1 cellular context compared by ENCODE assay signal in the genomic region with DNA sequence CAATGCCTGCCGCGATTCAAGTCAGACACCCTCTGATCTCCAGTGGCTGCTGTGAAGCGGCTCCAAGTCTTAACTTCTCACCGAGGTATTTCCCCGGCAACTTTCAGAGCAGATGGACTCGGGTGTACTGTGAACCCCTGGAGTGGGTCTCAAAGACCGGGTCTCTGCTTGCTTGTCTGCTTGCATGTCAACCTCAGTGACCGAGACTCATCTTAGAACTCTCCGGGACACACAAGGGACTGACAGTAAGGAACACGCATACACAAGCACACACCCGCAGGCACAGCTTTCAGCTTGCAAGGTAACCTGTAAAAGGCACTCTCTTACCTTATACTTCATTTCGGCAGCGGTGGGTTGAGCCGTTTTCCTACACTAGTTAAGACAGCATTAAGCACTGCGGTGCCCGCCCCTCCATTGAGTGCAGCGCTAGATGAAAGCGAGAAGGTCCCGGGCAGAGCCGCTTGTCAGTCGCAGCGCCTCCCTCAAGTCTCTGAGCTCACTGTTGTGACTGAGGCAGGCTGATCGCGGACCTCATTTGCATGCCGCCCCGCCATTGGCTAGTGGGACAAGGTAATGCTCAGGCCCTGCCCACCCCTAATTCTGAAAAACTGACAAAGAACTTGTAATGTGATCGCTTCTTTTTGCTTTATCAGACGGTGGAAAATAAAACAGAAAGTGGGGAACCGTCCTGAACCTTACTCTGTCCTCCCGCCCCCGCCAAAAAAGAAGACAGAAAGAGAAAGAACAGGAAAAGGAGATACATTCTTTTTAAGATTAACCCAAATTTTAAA.
TF ChIP-seq lines count a peak whose summit lies in the region.

A gene with protein sequence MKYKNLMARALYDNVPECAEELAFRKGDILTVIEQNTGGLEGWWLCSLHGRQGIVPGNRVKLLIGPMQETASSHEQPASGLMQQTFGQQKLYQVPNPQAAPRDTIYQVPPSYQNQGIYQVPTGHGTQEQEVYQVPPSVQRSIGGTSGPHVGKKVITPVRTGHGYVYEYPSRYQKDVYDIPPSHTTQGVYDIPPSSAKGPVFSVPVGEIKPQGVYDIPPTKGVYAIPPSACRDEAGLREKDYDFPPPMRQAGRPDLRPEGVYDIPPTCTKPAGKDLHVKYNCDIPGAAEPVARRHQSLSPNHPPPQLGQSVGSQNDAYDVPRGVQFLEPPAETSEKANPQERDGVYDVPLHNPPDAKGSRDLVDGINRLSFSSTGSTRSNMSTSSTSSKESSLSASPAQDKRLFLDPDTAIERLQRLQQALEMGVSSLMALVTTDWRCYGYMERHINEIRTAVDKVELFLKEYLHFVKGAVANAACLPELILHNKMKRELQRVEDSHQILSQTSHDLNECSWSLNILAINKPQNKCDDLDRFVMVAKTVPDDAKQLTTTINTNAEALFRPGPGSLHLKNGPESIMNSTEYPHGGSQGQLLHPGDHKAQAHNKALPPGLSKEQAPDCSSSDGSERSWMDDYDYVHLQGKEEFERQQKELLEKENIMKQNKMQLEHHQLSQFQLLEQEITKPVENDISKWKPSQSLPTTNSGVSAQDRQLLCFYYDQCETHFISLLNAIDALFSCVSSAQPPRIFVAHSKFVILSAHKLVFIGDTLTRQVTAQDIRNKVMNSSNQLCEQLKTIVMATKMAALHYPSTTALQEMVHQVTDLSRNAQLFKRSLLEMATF (minus strand): TSS at position 492 of the 791 bp plus-strand sequence. CDS start 153 bp downstream, at position 339.

TF ChIP-seq in HepG2, 621 proteins besides CTCF, POLR2A, EP300 and RAD21 (continued from another document and continues in another):
- TF ChIP-seq, protein P1, sequence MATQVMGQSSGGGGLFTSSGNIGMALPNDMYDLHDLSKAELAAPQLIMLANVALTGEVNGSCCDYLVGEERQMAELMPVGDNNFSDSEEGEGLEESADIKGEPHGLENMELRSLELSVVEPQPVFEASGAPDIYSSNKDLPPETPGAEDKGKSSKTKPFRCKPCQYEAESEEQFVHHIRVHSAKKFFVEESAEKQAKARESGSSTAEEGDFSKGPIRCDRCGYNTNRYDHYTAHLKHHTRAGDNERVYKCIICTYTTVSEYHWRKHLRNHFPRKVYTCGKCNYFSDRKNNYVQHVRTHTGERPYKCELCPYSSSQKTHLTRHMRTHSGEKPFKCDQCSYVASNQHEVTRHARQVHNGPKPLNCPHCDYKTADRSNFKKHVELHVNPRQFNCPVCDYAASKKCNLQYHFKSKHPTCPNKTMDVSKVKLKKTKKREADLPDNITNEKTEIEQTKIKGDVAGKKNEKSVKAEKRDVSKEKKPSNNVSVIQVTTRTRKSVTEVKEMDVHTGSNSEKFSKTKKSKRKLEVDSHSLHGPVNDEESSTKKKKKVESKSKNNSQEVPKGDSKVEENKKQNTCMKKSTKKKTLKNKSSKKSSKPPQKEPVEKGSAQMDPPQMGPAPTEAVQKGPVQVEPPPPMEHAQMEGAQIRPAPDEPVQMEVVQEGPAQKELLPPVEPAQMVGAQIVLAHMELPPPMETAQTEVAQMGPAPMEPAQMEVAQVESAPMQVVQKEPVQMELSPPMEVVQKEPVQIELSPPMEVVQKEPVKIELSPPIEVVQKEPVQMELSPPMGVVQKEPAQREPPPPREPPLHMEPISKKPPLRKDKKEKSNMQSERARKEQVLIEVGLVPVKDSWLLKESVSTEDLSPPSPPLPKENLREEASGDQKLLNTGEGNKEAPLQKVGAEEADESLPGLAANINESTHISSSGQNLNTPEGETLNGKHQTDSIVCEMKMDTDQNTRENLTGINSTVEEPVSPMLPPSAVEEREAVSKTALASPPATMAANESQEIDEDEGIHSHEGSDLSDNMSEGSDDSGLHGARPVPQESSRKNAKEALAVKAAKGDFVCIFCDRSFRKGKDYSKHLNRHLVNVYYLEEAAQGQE (IDR thresholded peaks at IDR 0.05; ENCODE audit: borderline replicate concordance in 1 of 2, low read depth in 1 of 2, low read length in 2 of 2) = peak in 1 of 2 experiments; percentile 83; a peak in 1 of 4 replicates
- TF ChIP-seq ZNF3 (CRISPR knock-in tag; IDR thresholded peaks at IDR 0.05) (no peak), SOX5 (CRISPR knock-in tag; IDR thresholded peaks at IDR 0.05; ENCODE audit: borderline replicate concordance) (peak; percentile 55; the same call in 1 of the 2 replicates), EEA1 (CRISPR knock-in tag; IDR thresholded peaks at IDR 0.05; ENCODE audit: borderline replicate concordance) (no peak; the same call in 1 of the 2 replicates), RARG (CRISPR knock-in tag; IDR thresholded peaks at IDR 0.05; ENCODE audit: low read depth) (no peak), ZNF382 (CRISPR knock-in tag; IDR thresholded peaks at IDR 0.05; ENCODE audit: borderline replicate concordance) (no peak), ZNF10 (CRISPR knock-in tag; IDR thresholded peaks at IDR 0.05; ENCODE audit: borderline replicate concordance, low read depth) (no peak), ZFX (CRISPR knock-in tag; IDR thresholded peaks at IDR 0.05; ENCODE audit: low read depth) (no peak), MEIS2 (CRISPR knock-in tag; IDR thresholded peaks at IDR 0.05) (peak; percentile 75; the same call in 1 of the 2 replicates), CREM (IDR thresholded peaks at IDR 0.05) (peak; percentile 45; the same call in 1 of the 2 replicates), CREM (CRISPR knock-in tag; IDR thresholded peaks at IDR 0.05) (no peak), SMC3 (IDR thresholded peaks at IDR 0.05; ENCODE audit: low read length) (no peak; the same call in 1 of the 2 replicates), SOX6 (IDR thresholded peaks at IDR 0.05) (no peak), SOX6 (CRISPR knock-in tag; IDR thresholded peaks at IDR 0.05) (peak; percentile 61), HNRNPH1 (optimal IDR thresholded peaks at IDR 0.05; ENCODE audit: low read depth, low read length) (peak; percentile 86), CEBPB (IDR thresholded peaks at IDR 0.05; ENCODE audit: borderline replicate concordance, low read depth, low read length) (no peak), ZNF75D (CRISPR knock-in tag; IDR thresholded peaks at IDR 0.05; ENCODE audit: borderline replicate concordance) (no peak), ZFP36L2 (CRISPR knock-in tag; IDR thresholded peaks at IDR 0.05) (no peak), ZSCAN29 (CRISPR knock-in tag; conservative IDR thresholded peaks at IDR 0.05) (no peak), ZMYM3 (CRISPR knock-in tag; IDR thresholded peaks at IDR 0.05) (peak; percentile 68; the same call in 1 of the 2 replicates), ZNF496 (CRISPR knock-in tag; IDR thresholded peaks at IDR 0.05; ENCODE audit: insufficient replicate concordance) (no peak), ZNF780A (CRISPR knock-in tag; IDR thresholded peaks at IDR 0.05) (no peak; the same call in 1 of the 2 replicates)
- TF ChIP-seq, protein P2, sequence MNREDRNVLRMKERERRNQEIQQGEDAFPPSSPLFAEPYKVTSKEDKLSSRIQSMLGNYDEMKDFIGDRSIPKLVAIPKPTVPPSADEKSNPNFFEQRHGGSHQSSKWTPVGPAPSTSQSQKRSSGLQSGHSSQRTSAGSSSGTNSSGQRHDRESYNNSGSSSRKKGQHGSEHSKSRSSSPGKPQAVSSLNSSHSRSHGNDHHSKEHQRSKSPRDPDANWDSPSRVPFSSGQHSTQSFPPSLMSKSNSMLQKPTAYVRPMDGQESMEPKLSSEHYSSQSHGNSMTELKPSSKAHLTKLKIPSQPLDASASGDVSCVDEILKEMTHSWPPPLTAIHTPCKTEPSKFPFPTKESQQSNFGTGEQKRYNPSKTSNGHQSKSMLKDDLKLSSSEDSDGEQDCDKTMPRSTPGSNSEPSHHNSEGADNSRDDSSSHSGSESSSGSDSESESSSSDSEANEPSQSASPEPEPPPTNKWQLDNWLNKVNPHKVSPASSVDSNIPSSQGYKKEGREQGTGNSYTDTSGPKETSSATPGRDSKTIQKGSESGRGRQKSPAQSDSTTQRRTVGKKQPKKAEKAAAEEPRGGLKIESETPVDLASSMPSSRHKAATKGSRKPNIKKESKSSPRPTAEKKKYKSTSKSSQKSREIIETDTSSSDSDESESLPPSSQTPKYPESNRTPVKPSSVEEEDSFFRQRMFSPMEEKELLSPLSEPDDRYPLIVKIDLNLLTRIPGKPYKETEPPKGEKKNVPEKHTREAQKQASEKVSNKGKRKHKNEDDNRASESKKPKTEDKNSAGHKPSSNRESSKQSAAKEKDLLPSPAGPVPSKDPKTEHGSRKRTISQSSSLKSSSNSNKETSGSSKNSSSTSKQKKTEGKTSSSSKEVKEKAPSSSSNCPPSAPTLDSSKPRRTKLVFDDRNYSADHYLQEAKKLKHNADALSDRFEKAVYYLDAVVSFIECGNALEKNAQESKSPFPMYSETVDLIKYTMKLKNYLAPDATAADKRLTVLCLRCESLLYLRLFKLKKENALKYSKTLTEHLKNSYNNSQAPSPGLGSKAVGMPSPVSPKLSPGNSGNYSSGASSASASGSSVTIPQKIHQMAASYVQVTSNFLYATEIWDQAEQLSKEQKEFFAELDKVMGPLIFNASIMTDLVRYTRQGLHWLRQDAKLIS (CRISPR knock-in tag; IDR thresholded peaks at IDR 0.05) = peak; percentile 96; the same call in 1 of the 2 replicates
- TF ChIP-seq, protein P3, sequence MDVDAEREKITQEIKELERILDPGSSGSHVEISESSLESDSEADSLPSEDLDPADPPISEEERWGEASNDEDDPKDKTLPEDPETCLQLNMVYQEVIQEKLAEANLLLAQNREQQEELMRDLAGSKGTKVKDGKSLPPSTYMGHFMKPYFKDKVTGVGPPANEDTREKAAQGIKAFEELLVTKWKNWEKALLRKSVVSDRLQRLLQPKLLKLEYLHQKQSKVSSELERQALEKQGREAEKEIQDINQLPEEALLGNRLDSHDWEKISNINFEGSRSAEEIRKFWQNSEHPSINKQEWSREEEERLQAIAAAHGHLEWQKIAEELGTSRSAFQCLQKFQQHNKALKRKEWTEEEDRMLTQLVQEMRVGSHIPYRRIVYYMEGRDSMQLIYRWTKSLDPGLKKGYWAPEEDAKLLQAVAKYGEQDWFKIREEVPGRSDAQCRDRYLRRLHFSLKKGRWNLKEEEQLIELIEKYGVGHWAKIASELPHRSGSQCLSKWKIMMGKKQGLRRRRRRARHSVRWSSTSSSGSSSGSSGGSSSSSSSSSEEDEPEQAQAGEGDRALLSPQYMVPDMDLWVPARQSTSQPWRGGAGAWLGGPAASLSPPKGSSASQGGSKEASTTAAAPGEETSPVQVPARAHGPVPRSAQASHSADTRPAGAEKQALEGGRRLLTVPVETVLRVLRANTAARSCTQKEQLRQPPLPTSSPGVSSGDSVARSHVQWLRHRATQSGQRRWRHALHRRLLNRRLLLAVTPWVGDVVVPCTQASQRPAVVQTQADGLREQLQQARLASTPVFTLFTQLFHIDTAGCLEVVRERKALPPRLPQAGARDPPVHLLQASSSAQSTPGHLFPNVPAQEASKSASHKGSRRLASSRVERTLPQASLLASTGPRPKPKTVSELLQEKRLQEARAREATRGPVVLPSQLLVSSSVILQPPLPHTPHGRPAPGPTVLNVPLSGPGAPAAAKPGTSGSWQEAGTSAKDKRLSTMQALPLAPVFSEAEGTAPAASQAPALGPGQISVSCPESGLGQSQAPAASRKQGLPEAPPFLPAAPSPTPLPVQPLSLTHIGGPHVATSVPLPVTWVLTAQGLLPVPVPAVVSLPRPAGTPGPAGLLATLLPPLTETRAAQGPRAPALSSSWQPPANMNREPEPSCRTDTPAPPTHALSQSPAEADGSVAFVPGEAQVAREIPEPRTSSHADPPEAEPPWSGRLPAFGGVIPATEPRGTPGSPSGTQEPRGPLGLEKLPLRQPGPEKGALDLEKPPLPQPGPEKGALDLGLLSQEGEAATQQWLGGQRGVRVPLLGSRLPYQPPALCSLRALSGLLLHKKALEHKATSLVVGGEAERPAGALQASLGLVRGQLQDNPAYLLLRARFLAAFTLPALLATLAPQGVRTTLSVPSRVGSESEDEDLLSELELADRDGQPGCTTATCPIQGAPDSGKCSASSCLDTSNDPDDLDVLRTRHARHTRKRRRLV (CRISPR knock-in tag; IDR thresholded peaks at IDR 0.05) = peak; percentile 98
- TF ChIP-seq, protein P4, sequence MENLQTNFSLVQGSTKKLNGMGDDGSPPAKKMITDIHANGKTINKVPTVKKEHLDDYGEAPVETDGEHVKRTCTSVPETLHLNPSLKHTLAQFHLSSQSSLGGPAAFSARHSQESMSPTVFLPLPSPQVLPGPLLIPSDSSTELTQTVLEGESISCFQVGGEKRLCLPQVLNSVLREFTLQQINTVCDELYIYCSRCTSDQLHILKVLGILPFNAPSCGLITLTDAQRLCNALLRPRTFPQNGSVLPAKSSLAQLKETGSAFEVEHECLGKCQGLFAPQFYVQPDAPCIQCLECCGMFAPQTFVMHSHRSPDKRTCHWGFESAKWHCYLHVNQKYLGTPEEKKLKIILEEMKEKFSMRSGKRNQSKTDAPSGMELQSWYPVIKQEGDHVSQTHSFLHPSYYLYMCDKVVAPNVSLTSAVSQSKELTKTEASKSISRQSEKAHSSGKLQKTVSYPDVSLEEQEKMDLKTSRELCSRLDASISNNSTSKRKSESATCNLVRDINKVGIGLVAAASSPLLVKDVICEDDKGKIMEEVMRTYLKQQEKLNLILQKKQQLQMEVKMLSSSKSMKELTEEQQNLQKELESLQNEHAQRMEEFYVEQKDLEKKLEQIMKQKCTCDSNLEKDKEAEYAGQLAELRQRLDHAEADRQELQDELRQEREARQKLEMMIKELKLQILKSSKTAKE (CRISPR knock-in tag; IDR thresholded peaks at IDR 0.05; ENCODE audit: borderline replicate concordance) = peak; percentile 71
- TF ChIP-seq, protein P5, sequence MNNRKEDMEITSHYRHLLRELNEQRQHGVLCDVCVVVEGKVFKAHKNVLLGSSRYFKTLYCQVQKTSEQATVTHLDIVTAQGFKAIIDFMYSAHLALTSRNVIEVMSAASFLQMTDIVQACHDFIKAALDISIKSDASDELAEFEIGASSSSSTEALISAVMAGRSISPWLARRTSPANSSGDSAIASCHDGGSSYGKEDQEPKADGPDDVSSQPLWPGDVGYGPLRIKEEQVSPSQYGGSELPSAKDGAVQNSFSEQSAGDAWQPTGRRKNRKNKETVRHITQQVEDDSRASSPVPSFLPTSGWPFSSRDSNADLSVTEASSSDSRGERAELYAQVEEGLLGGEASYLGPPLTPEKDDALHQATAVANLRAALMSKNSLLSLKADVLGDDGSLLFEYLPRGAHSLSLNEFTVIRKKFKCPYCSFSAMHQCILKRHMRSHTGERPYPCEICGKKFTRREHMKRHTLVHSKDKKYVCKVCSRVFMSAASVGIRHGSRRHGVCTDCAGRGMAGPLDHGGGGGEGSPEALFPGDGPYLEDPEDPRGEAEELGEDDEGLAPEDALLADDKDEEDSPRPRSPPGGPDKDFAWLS (CRISPR knock-in tag; IDR thresholded peaks at IDR 0.05; ENCODE audit: borderline replicate concordance) = no peak
- TF ChIP-seq, protein P6, sequence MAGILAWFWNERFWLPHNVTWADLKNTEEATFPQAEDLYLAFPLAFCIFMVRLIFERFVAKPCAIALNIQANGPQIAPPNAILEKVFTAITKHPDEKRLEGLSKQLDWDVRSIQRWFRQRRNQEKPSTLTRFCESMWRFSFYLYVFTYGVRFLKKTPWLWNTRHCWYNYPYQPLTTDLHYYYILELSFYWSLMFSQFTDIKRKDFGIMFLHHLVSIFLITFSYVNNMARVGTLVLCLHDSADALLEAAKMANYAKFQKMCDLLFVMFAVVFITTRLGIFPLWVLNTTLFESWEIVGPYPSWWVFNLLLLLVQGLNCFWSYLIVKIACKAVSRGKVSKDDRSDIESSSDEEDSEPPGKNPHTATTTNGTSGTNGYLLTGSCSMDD (CRISPR knock-in tag; IDR thresholded peaks at IDR 0.05) = no peak
